Comparison of ENCODE assay signal across 13 cellular contexts in the genomic region with DNA sequence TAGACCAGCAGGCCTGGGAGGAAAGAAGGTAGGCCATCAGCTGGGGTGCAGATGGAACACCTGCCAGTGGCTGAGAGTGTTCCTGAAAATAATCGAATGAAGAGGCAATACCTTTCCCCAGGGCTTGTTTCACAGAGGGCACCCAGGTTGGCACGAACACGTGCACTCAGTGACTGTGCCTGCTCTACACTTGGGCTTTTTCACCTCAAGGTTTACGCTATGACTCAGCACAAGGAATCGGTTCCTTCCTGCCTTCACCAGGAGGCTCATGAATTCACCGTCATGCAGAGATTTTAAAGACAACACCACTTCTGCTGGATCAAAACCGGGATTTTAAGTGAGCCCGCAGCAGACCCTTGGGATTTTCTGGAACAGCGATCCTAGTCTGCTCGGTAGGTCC.
DNase-seq lines count a peak whose midpoint lies in the region; ATAC-seq and TF ChIP-seq lines count a peak whose summit lies in the region.
"Had no signal": no experiment of that assay in that cellular context is flagged by ENCODE, and none has a peak within 500 bp of the region (broad histone marks: within the 10 kb centered on the region; RNA-seq: fewer than 3 reads in every experiment).

No MANE protein-coding gene starts in this region.

- intact Hi-C loops in dendritic cell treated with granulocyte-macrophage colony-stimulating factor and Interleukin-4, amounts not matched to agents 40 ng/mL and 50 ng/mL, for 4 days (cut with micrococcal nuclease), result no loop called here

- no peak overlapping the region for H3K4me3 Mint-ChIP-seq in dendritic cell treated with granulocyte-macrophage colony-stimulating factor and Interleukin-4, amounts not matched to agents 40 ng/mL and 50 ng/mL, for 4 days

- H3K4me1 Mint-ChIP-seq in dendritic cell treated with granulocyte-macrophage colony-stimulating factor and Interleukin-4, amounts not matched to agents 40 ng/mL and 50 ng/mL, for 4 days (ENCODE audit: low read depth), result peaks cover 68% of the 10 kb centered on the region

- peak; percentile 68 to 71 for ATAC-seq in activated CD4-positive, CD25-positive, alpha-beta regulatory T cell treated with anti-CD3 and anti-CD28 coated beads, Interleukin-2, amount 50 U/mL, for 24 hours
- no peak for ATAC-seq in GM19397 (IDR thresholded peaks at IDR 0.05; ENCODE audit: unreplicated experiment)

- DNase-seq in activated CD4-positive, CD25-positive, alpha-beta regulatory T cell treated with anti-CD3 and anti-CD28 coated beads, Interleukin-2, amount 50 U/mL, for 72 hours, result no peak
- DNase-seq in M059J (ENCODE audit: low read depth) (peak; percentile 75), foreskin melanocyte (no peak), GM13977 (ENCODE audit: low spot score) (no peak)
- DNase-seq in stimulated activated CD4-positive, alpha-beta T cell treated with anti-CD3 and anti-CD28 coated beads, Interleukin-2, amount 100 ng/mL, for 4 hours (ENCODE audit: low read depth), result peak; percentile 32
- DNase-seq: activated gamma-delta T cell, GM23248, NCI-H146, NCI-H524 treated with DMSO at 0.1 percent for 48 hours, SIG-M5 had no signal

- peak overlapping the region; percentile 30 for H3K27ac Mint-ChIP-seq in dendritic cell treated with granulocyte-macrophage colony-stimulating factor and Interleukin-4, amounts not matched to agents 40 ng/mL and 50 ng/mL, for 4 days

- in situ Hi-C loops in GM13977 (cut with MboI; ENCODE audit: low pct_unique_long_range_greater_than_20kb, low sequenced_read_pairs, unreplicated experiment), result no loop called here

- H3K27me3 Mint-ChIP-seq in dendritic cell treated with granulocyte-macrophage colony-stimulating factor and Interleukin-4, amounts not matched to agents 40 ng/mL and 50 ng/mL, for 4 days, result peaks cover 36% of the 10 kb centered on the region

- no peak for TF ChIP-seq CTCF in GM13977 (IDR thresholded peaks at IDR 0.05; ENCODE audit: extremely low read depth, insufficient read depth, missing control alignments)

- no peaks in the 10 kb centered on the region for H3K9me3 Mint-ChIP-seq in dendritic cell treated with granulocyte-macrophage colony-stimulating factor and Interleukin-4, amounts not matched to agents 40 ng/mL and 50 ng/mL, for 4 days

- no peaks in the 10 kb centered on the region for H3K36me3 Mint-ChIP-seq in dendritic cell treated with granulocyte-macrophage colony-stimulating factor and Interleukin-4, amounts not matched to agents 40 ng/mL and 50 ng/mL, for 4 days (ENCODE audit: low read depth)

Comparison
In these comparisons a context has a peak if more than half of its experiments do, and no peak if none do; other contexts are left out.
1. DNase-seq: peak in M059J (single experiment) and stimulated activated CD4-positive, alpha-beta T cell treated with anti-CD3 and anti-CD28 coated beads, Interleukin-2, amount 100 ng/mL, for 4 hours (single experiment); none in activated CD4-positive, CD25-positive, alpha-beta regulatory T cell treated with anti-CD3 and anti-CD28 coated beads, Interleukin-2, amount 50 U/mL, for 72 hours (single experiment), foreskin melanocyte (single experiment) and GM13977 (single experiment).